In the genomic region with DNA sequence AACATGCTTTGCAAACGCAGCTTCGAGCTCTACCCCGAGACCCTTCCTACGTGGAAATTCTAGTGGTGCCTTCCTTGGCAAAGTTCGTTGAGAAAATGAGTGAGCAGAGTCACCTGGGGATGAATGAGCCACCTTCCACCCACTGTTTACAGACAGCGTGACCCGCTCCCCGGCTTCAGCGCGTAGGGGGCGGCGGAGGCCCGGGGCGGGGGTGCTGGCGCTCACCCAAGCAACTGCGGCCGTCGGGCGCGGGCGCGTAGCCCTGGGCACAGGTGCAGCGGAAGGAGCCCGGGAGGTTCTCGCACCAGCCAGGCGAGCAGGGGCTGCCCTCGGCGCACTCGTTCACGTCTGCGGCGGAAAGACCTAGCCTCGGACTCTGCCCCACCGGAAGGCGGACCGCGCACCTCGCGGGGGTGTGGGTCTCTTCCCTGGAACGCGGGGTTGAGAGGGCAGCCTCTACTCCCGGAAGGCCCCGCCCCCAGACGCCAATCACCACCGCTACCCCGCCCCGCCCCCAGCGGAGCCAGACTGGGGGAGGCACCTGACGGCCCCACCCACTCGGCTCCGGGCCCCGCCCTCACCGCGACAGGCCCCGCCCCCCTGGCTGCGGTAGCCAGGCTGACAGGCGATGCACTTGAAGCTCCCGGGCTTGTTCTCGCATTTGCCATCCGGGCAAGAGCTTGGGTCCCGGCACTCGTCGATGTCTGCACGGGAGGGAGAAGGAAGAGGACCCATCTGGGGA, we compare ENCODE assay signal across 8 cellular contexts. TPM values are rescaled to one million over a fixed set of nuclear protein-coding genes. Genes with fewer than 3 reads are reported as not detected.
DNase-seq lines count a peak whose midpoint lies in the region; ATAC-seq and TF ChIP-seq lines count a peak whose summit lies in the region.

No MANE protein-coding gene starts in this region.

- TF ChIP-seq CTCF in SK-N-SH (IDR thresholded peaks at IDR 0.05), result no peak
- no peak for TF ChIP-seq CTCF in osteoblast (IDR thresholded peaks at IDR 0.05; ENCODE audit: extremely low read depth, low read depth, low read length)
- TF ChIP-seq CTCF in type B pancreatic cell (conservative IDR thresholded peaks at IDR 0.05), result no peak

- H4K20me1 ChIP-seq in SK-N-SH (ENCODE audit: insufficient read depth), result 0 out of 2 replicates have a peak, but pooled peaks cover 1% of the 10 kb centered on the region
- H4K20me1 ChIP-seq in osteoblast (ENCODE audit: insufficient read depth, low read length), result peaks cover 21% of the 10 kb centered on the region

- peaks cover 13% of the 10 kb centered on the region for H3K36me3 Mint-ChIP-seq in activated CD8-positive, alpha-beta memory T cell treated with anti-CD3 and anti-CD28 coated beads, Interleukin-2, amount 10 ng/mL, durations not matched to agents 7 days and 5 days
- H3K36me3 Mint-ChIP-seq in type B pancreatic cell, result peaks cover 27% of the 10 kb centered on the region

- no peaks in the 10 kb centered on the region for H3K9me2 ChIP-seq in SK-N-SH

- H3K4me2 ChIP-seq in SK-N-SH (no peak overlapping the region), osteoblast (ENCODE audit: insufficient read depth, low read length) (no peak overlapping the region)

- DNase-seq in SK-N-SH (peak; percentile 88), NCI-H774 (lab: John Stamatoyannopoulos, UW) (peak; percentile 88), osteoblast (ENCODE audit: insufficient read length, low spot score, missing footprints) (peak; percentile 83), type B pancreatic cell (ENCODE audit: extremely low spot score, unreplicated experiment) (peak; percentile 94)
- peak; percentile 98 for DNase-seq in activated CD8-positive, alpha-beta memory T cell treated with anti-CD3 and anti-CD28 coated beads, Interleukin-2, amount 10 ng/mL, durations not matched to agents 7 days and 5 days

- peak overlapping the region; percentile 67 for H3K4me3 Mint-ChIP-seq in activated CD8-positive, alpha-beta memory T cell treated with anti-CD3 and anti-CD28 coated beads, Interleukin-2, amount 10 ng/mL, durations not matched to agents 7 days and 5 days
- peak overlapping the region; percentile 79 for H3K4me3 Mint-ChIP-seq in type B pancreatic cell

- no peak for TF ChIP-seq EP300 in SK-N-SH (IDR thresholded peaks at IDR 0.05; ENCODE audit: borderline replicate concordance in 1 of 2, low read depth in 1 of 2, low read length in 1 of 2)

- H3K36me3 ChIP-seq in SK-N-SH (replicated peaks in 1 of 2; ENCODE audit: control insufficient read depth in 1 of 2, insufficient read depth in 2 of 2, low read length in 1 of 2), result peaks cover 21 to 50% of the 10 kb centered on the region in 2 experiments
- H3K36me3 ChIP-seq in esophagus (ENCODE audit: control insufficient read depth in 2 of 2, insufficient read depth in 2 of 2, low read length in 1 of 2), result peaks cover 0 to 4% of the 10 kb centered on the region in 2 donors
- H3K36me3 ChIP-seq in osteoblast (ENCODE audit: insufficient read depth, low read length), result peaks cover 75% of the 10 kb centered on the region

- peaks cover 34% of the 10 kb centered on the region for H3K4me1 Mint-ChIP-seq in activated CD8-positive, alpha-beta memory T cell treated with anti-CD3 and anti-CD28 coated beads, Interleukin-2, amount 10 ng/mL, durations not matched to agents 7 days and 5 days
- peaks cover 33% of the 10 kb centered on the region for H3K4me1 Mint-ChIP-seq in type B pancreatic cell (ENCODE audit: unreplicated experiment)

- peak overlapping the region; percentile 80 for H3K27ac Mint-ChIP-seq in activated CD8-positive, alpha-beta memory T cell treated with anti-CD3 and anti-CD28 coated beads, Interleukin-2, amount 10 ng/mL, durations not matched to agents 7 days and 5 days
- H3K27ac Mint-ChIP-seq in type B pancreatic cell, result peak overlapping the region; percentile 66

- ATAC-seq in SK-N-SH treated with all-trans-retinoic acid at 6 μM for 48 hours (no peak; the same call in 2 of the 3 replicates), HG03280 (IDR thresholded peaks at IDR 0.05; ENCODE audit: unreplicated experiment) (peak; percentile 67)
- ATAC-seq in activated CD8-positive, alpha-beta memory T cell treated with anti-CD3 and anti-CD28 coated beads, Interleukin-2, amount 10 ng/mL, durations not matched to agents 7 days and 5 days, result peak; percentile 92

- no peak overlapping the region for H3K27ac ChIP-seq in SK-N-SH (ENCODE audit: low read depth in 2 of 2, low read length in 1 of 2)
- peak overlapping the region; percentile 35 to 83 for H3K27ac ChIP-seq in esophagus (ENCODE audit: low read depth in 2 of 2, low read length in 1 of 2)
- no peak overlapping the region for H3K27ac ChIP-seq in osteoblast (ENCODE audit: low read depth, low read length)

- TF ChIP-seq RAD21 in SK-N-SH (IDR thresholded peaks at IDR 0.05; ENCODE audit: low read length), result no peak

- H3K9ac ChIP-seq in SK-N-SH, result no peak overlapping the region

- CTCF ChIA-PET in SK-N-SH (lab: Yijun Ruan, JAX), result interaction anchor here (0.8 to 13.1 kb wide), 3 partner anchors 10 to 38 kb away, joined by 3 to 295 read pairs (median 53); a partner anchor contains a TSS
- CTCF ChIA-PET in activated CD8-positive, alpha-beta memory T cell treated with anti-CD3 and anti-CD28 coated beads, Interleukin-2, amount 10 ng/mL, durations not matched to agents 7 days and 5 days (lab: Charles Lee), result interaction anchor here (0.6 to 19.4 kb wide), 6 partner anchors 20 to 216 kb away, joined by 3 to 388 read pairs (median 4); a partner anchor contains a TSS

- H3K9me3 ChIP-seq in SK-N-SH, result no peaks in the 10 kb centered on the region
- H3K9me3 ChIP-seq in esophagus (ENCODE audit: control insufficient read depth in 2 of 2, insufficient read depth in 1 of 2, low read depth in 1 of 2, low read length in 1 of 2), result no peaks in the 10 kb centered on the region
- H3K9me3 ChIP-seq in osteoblast (ENCODE audit: low read depth, low read length), result no peaks in the 10 kb centered on the region

- H3K27me3 Mint-ChIP-seq in activated CD8-positive, alpha-beta memory T cell treated with anti-CD3 and anti-CD28 coated beads, Interleukin-2, amount 10 ng/mL, durations not matched to agents 7 days and 5 days, result no peaks in the 10 kb centered on the region
- H3K27me3 Mint-ChIP-seq in type B pancreatic cell, result peaks cover 29% of the 10 kb centered on the region

- H3F3A ChIP-seq in SK-N-SH (replicated peaks; ENCODE audit: insufficient read depth), result peaks cover 8% of the 10 kb centered on the region

- H2AFZ ChIP-seq in SK-N-SH (ENCODE audit: low read depth) (no peak overlapping the region), osteoblast (ENCODE audit: low read length) (no peak overlapping the region)

- 82% methylated on average over 44 of the region's 64 CpGs for WGBS in SK-N-SH (ENCODE audit: low lambda C conversion rate)
- WGBS in esophagus, 2 donors, result 18 to 25% methylated on average over 57 to 64 of the region's 64 CpGs

- no peaks in the 10 kb centered on the region for H3K27me3 ChIP-seq in SK-N-SH (ENCODE audit: insufficient read depth)
- no peaks in the 10 kb centered on the region for H3K27me3 ChIP-seq in esophagus (ENCODE audit: control insufficient read depth in 1 of 2, insufficient read depth in 2 of 2, low read length in 2 of 2)
- no peaks in the 10 kb centered on the region for H3K27me3 ChIP-seq in osteoblast (ENCODE audit: insufficient read depth, low read length)

- H3K79me2 ChIP-seq in SK-N-SH (ENCODE audit: insufficient read depth) (0 out of 2 replicates have a peak, but pooled peaks cover 6% of the 10 kb centered on the region), osteoblast (ENCODE audit: insufficient read depth, low read length) (no peaks in the 10 kb centered on the region)

- H3K9me3 Mint-ChIP-seq in activated CD8-positive, alpha-beta memory T cell treated with anti-CD3 and anti-CD28 coated beads, Interleukin-2, amount 10 ng/mL, durations not matched to agents 7 days and 5 days (ENCODE audit: low read depth), result no peaks in the 10 kb centered on the region
- no peaks in the 10 kb centered on the region for H3K9me3 Mint-ChIP-seq in type B pancreatic cell

- POLR2A ChIA-PET in SK-N-SH (lab: Yijun Ruan, JAX), result no interaction called here

- H3K4me3 ChIP-seq in SK-N-SH (ENCODE audit: low read depth in 2 of 2, low read length in 1 of 2) (no peak overlapping the region), esophagus (ENCODE audit: low read depth in 1 of 2, low read length in 2 of 2) (peak overlapping the region; percentile 55 to 57), osteoblast (ENCODE audit: insufficient read depth, low read length) (no peak overlapping the region)

- H3K4me1 ChIP-seq in SK-N-SH (ENCODE audit: control insufficient read depth in 1 of 2, insufficient read depth in 2 of 2, low read depth in 1 of 2, low read length in 1 of 2) (peaks cover 0 to 3% of the 10 kb centered on the region in 2 experiments; a peak in 1 of 4 replicates), esophagus (ENCODE audit: control insufficient read depth in 2 of 2, insufficient read depth in 2 of 2, low read length in 1 of 2) (peaks cover 0 to 22% of the 10 kb centered on the region in 2 donors), osteoblast (ENCODE audit: insufficient read depth, low read length) (peaks cover 1% of the 10 kb centered on the region)

RNA-seq across cellular contexts. Expression of a gene that starts 11.8 kb away (rescaled TPM):
- polyA plus RNA-seq in SK-N-SH (2012; rRNA removed) (92.1 and 167 TPM in 2 replicates), esophagus (10 to 100 TPM; 32.8 to 36.4 TPM)
- polyA plus RNA-seq in SK-N-SH (2012; cell fraction: cytosol; rRNA removed), result 62.4 and 112 TPM in 2 replicates
- 691 and 1,438 TPM in 2 replicates for polyA plus RNA-seq in SK-N-SH (2012; cell fraction: nucleus; rRNA removed)
- total RNA-seq in activated CD8-positive, alpha-beta memory T cell treated with anti-CD3 and anti-CD28 coated beads, Interleukin-2, amount 10 ng/mL, durations not matched to agents 7 days and 5 days, result 10 to 100 TPM; 46.2 to 46.8 TPM
- total RNA-seq in osteoblast (40.7 and 41.6 TPM in 2 replicates), type B pancreatic cell (ENCODE audit: low replicate concordance) (71.8 and 74.1 TPM in 2 replicates)

RNA-seq across cellular contexts. Expression of a gene that starts 21.5 kb away (rescaled TPM):
- polyA plus RNA-seq in SK-N-SH (2012; rRNA removed) (76.7 and 79.9 TPM in 2 replicates), esophagus (10 to 100 TPM; 41.8 to 52.4 TPM)
- 26.2 and 41.7 TPM in 2 replicates for polyA plus RNA-seq in SK-N-SH (2012; cell fraction: cytosol; rRNA removed)
- 115 and 159 TPM in 2 replicates for polyA plus RNA-seq in SK-N-SH (2012; cell fraction: nucleus; rRNA removed)
- total RNA-seq in activated CD8-positive, alpha-beta memory T cell treated with anti-CD3 and anti-CD28 coated beads, Interleukin-2, amount 10 ng/mL, durations not matched to agents 7 days and 5 days, result 10 to 100 TPM; 68.0 to 76.7 TPM
- total RNA-seq in osteoblast (109 and 115 TPM in 2 replicates), type B pancreatic cell (ENCODE audit: low replicate concordance) (79.4 and 80.4 TPM in 2 replicates)

RNA-seq across cellular contexts. Expression of a gene that starts 23.9 kb away (rescaled TPM):
- polyA plus RNA-seq in SK-N-SH (2012; rRNA removed) (62.5 and 78.1 TPM in 2 replicates), esophagus (10 to 100 TPM; 38.9 to 52.1 TPM)
- 32.6 and 44.8 TPM in 2 replicates for polyA plus RNA-seq in SK-N-SH (2012; cell fraction: cytosol; rRNA removed)
- 76.5 and 92.5 TPM in 2 replicates for polyA plus RNA-seq in SK-N-SH (2012; cell fraction: nucleus; rRNA removed)
- total RNA-seq in activated CD8-positive, alpha-beta memory T cell treated with anti-CD3 and anti-CD28 coated beads, Interleukin-2, amount 10 ng/mL, durations not matched to agents 7 days and 5 days, result 10 to 100 TPM; 42.1 to 45.5 TPM
- total RNA-seq in osteoblast (37.1 and 42.3 TPM in 2 replicates), type B pancreatic cell (ENCODE audit: low replicate concordance) (32.2 and 33.9 TPM in 2 replicates)

RNA-seq across cellular contexts. Expression of a gene that starts 25.9 kb away (rescaled TPM):
- polyA plus RNA-seq in SK-N-SH (2012; rRNA removed) (61.3 and 65.3 TPM in 2 replicates), esophagus (10 to 100 TPM; 27.9 to 36.5 TPM)
- polyA plus RNA-seq in SK-N-SH (2012; cell fraction: cytosol; rRNA removed), result 19.9 and 37.5 TPM in 2 replicates
- polyA plus RNA-seq in SK-N-SH (2012; cell fraction: nucleus; rRNA removed), result 38.7 and 41.4 TPM in 2 replicates
- total RNA-seq in activated CD8-positive, alpha-beta memory T cell treated with anti-CD3 and anti-CD28 coated beads, Interleukin-2, amount 10 ng/mL, durations not matched to agents 7 days and 5 days, result 10 to 100 TPM; 36.6 to 54.2 TPM
- total RNA-seq in osteoblast (31.5 and 36.2 TPM in 2 replicates), type B pancreatic cell (ENCODE audit: low replicate concordance) (55.7 and 56.1 TPM in 2 replicates)

RNA-seq across cellular contexts. Expression of a gene that starts 29.5 kb away (rescaled TPM):
- polyA plus RNA-seq in SK-N-SH (2012; rRNA removed), result 35.1 and 48.7 TPM in 2 replicates
- polyA plus RNA-seq in SK-N-SH (2012; cell fraction: cytosol; rRNA removed), result 17.6 and 25.5 TPM in 2 replicates
- polyA plus RNA-seq in SK-N-SH (2012; cell fraction: nucleus; rRNA removed), result 163 and 263 TPM in 2 replicates
- total RNA-seq in activated CD8-positive, alpha-beta memory T cell treated with anti-CD3 and anti-CD28 coated beads, Interleukin-2, amount 10 ng/mL, durations not matched to agents 7 days and 5 days, result 100 to 1,000 TPM; 138 to 140 TPM
- 10 to 100 TPM; 54.4 to 61.6 TPM for polyA plus RNA-seq in esophagus
- total RNA-seq in osteoblast, result 43.9 and 58.6 TPM in 2 replicates
- 10.9 and 14.7 TPM in 2 replicates for total RNA-seq in type B pancreatic cell (ENCODE audit: low replicate concordance)

Comparison
In these comparisons a context has a peak if more than half of its experiments do, and no peak if none do; other contexts are left out.
1. H3K27ac ChIP-seq: peak in esophagus (2 of 2); none in SK-N-SH (0 of 2) and osteoblast (single experiment).
2. H3K4me3 ChIP-seq: peak in esophagus (2 of 2); none in SK-N-SH (0 of 2) and osteoblast (single experiment).
3. Peak in every context shown above with its lines, with median percentiles within 50 percentile points of each other: DNase-seq.